Comparison of ENCODE assay signal across 29 cellular contexts in the genomic region with DNA sequence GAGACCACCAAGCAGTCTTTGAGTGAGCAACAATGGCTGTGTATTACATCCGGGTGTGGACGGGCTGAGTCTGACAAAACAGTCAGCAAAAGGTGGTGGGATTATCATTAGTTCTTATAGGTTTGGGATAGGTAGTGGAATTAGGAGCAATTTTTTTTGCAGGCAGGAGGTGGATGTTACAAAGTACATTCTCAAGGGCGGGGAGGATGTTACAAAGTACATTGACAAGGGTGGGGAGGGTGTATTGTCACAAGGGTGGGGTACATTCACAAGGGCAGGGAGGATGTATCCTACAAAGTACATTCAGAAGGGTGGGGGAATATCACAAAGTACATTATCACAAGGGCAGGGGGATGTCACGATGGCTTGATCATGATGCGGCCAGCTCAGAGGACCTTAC.
"Had no signal": no experiment of that assay in that cellular context is flagged by ENCODE, and none has a peak within 500 bp of the region (broad histone marks: within the 10 kb centered on the region; RNA-seq: fewer than 3 reads in every experiment).

No MANE protein-coding gene starts in this region.

- H3K4me3 ChIP-seq: colonic mucosa, coronary artery, dorsolateral prefrontal cortex, esophagus muscularis mucosa, esophagus squamous epithelium, gastrocnemius medialis, gastroesophageal sphincter, heart left ventricle, heart right ventricle, hepatocyte had no signal

- H3K27ac ChIP-seq: colonic mucosa, coronary artery, dorsolateral prefrontal cortex, epithelial cell of prostate, esophagus muscularis mucosa, esophagus squamous epithelium, foreskin keratinocyte, gastrocnemius medialis, gastroesophageal sphincter, heart left ventricle, heart right ventricle, hepatocyte had no signal

- H3K4me2 ChIP-seq: hepatocyte had no signal

- H3K9me3 ChIP-seq: colonic mucosa, esophagus muscularis mucosa, gastrocnemius medialis, gastroesophageal sphincter, heart left ventricle, heart right ventricle had no signal

- H3K27me3 ChIP-seq: colonic mucosa, dorsolateral prefrontal cortex, esophagus muscularis mucosa, esophagus squamous epithelium, foreskin keratinocyte, gastrocnemius medialis, gastroesophageal sphincter, heart left ventricle, heart right ventricle, hepatocyte had no signal

- DNase-seq: colonic mucosa; cortex of kidney; dermis blood vessel endothelial cell; dorsolateral prefrontal cortex; effector CD4-positive, alpha-beta T cell; effector CD8-positive, alpha-beta T cell; effector memory CD4-positive, alpha-beta T cell; effector memory CD8-positive, alpha-beta T cell; endodermal cell; erythroblast; esophagus squamous epithelium; foreskin fibroblast; foreskin keratinocyte; foreskin melanocyte; gastrocnemius medialis; glutamatergic neuron; head of caudate nucleus; heart left ventricle; heart right ventricle had no signal

- H3K79me2 ChIP-seq: hepatocyte had no signal

- FAIRE-seq: colon, endometrium, endothelial cell of umbilical vein, frontal cortex had no signal

- ATAC-seq: effector memory CD8-positive, alpha-beta T cell; esophagus mucosa; foreskin keratinocyte; gastrocnemius medialis; gastroesophageal sphincter; heart left ventricle; heart right ventricle had no signal

- H3K36me3 ChIP-seq: colonic mucosa had no signal

- H3K4me1 ChIP-seq: colonic mucosa, esophagus muscularis mucosa, esophagus squamous epithelium, foreskin keratinocyte, gastrocnemius medialis, gastroesophageal sphincter, heart left ventricle, heart right ventricle had no signal

- H2AFZ ChIP-seq: hepatocyte had no signal
